ENCODE assay signal across 20 cellular contexts in genomic region chr6:44423306-44423705, GRCh38.
"Had no signal": no experiment of that assay in that cellular context is flagged by ENCODE, and none has a peak within 500 bp of the region (broad histone marks: within the 10 kb centered on the region; RNA-seq: fewer than 3 reads in every experiment).

No MANE protein-coding gene starts in this region.

- ATAC-seq: gastrocnemius medialis; heart left ventricle; left cardiac atrium; stimulated activated naive CD8-positive, alpha-beta T cell treated with anti-CD3 and anti-CD28 coated beads, Interleukin-15, amount 100 ng/mL, for 72 hours had no signal

- H3K27ac ChIP-seq: gastrocnemius medialis, heart left ventricle, hepatocyte, left lung, neutrophil, pancreas, right lobe of liver, thyroid gland, vagina had no signal

- DNase-seq: effector memory CD4-positive, alpha-beta T cell; gastrocnemius medialis; heart left ventricle; kidney; left cardiac atrium; left lung; mesenchymal stem cell; mucosa of descending colon; naive B cell; pancreas; right lobe of liver; stimulated activated CD4-positive, alpha-beta T cell treated with anti-CD3 and anti-CD28 coated beads, Interleukin-15, amount 100 ng/mL, for 24 hours; stimulated activated CD4-positive, alpha-beta T cell treated with anti-CD3 and anti-CD28 coated beads, Interleukin-2, amount 100 ng/mL, for 48 hours; stimulated activated naive CD4-positive, alpha-beta T cell; stimulated activated naive CD8-positive, alpha-beta T cell treated with anti-CD3 and anti-CD28 coated beads, Interleukin-15, amount 100 ng/mL, for 72 hours; thyroid gland; trophoblast cell had no signal
